Comparison of ENCODE assay signal across 6 cellular contexts in the genomic region with DNA sequence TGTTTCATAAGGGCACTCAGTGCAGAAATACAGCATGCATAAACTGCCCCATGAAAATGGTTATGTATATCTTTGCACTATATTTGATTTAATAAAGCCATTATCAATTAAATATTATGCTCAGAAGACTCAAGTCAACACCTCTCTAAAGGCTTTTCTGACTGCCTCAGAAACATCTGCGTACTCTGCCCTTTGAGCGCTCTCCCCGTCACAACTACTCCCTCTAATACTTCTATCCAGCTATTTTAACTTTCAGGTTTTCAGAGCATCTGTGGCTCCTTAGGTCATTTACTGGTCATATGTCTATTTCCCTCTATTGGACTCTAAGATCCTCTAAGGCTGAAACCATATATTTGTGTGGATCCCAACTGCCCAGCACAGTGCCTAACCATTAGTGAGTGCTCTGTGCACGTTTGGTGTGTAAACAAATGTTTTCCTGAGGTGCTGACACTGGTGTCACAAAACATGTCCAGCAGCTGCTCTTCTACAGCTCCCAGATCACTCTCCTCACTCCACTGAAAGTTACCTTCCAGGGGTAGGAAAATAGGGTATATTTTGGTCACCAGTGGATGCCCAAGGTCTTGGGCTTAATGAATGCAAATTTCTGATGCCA.
"Had no signal": no experiment of that assay in that cellular context is flagged by ENCODE, and none has a peak within 500 bp of the region (broad histone marks: within the 10 kb centered on the region; RNA-seq: fewer than 3 reads in every experiment).

No MANE protein-coding gene starts in this region.

- FAIRE-seq: small intestine, urothelium cell line had no signal

- ATAC-seq: effector memory CD8-positive, alpha-beta T cell; left colon had no signal

- DNase-seq: amniotic stem cell; effector memory CD8-positive, alpha-beta T cell; head of caudate nucleus; left colon; small intestine had no signal
